16 cellular contexts compared by ENCODE assay signal in genomic region chr4:105496899-105497298, GRCh38. TPM values are rescaled to one million over a fixed set of nuclear protein-coding genes. Genes with fewer than 3 reads are reported as not detected.
A peak's percentile ranks its signal among the peaks of the same experiment; 100 is the strongest.
DNase-seq lines count a peak whose midpoint lies in the region; ATAC-seq and TF ChIP-seq lines count a peak whose summit lies in the region.
"Had no signal": no experiment of that assay in that cellular context is flagged by ENCODE, and none has a peak within 500 bp of the region (broad histone marks: within the 10 kb centered on the region; RNA-seq: fewer than 3 reads in every experiment).

No MANE protein-coding gene starts in this region.

- no peak overlapping the region for H3K4ac ChIP-seq in mesendoderm (ENCODE audit: low read depth, low read length)

- H3K18ac ChIP-seq in mesendoderm (ENCODE audit: low read length) = no peak overlapping the region

- H3K56ac ChIP-seq in mesendoderm (ENCODE audit: low read length) = no peak overlapping the region

- H3K9me3 Mint-ChIP-seq in activated T-helper 2 cell treated with anti-CD3 and anti-CD28 coated beads, Interferon-gamma antibody, Interleukin-2, Interleukin-4, amounts not matched to agents 10 μg/mL and 5 μg/mL and 100 μg/mL, durations not matched to agents 14 hours and 24 hours and 36 hours = peaks cover 3% of the 10 kb centered on the region
- H3K9me3 Mint-ChIP-seq: HFFc6 had no signal

- H2BK15ac ChIP-seq in mesendoderm (replicated peaks; ENCODE audit: low read depth) = no peak overlapping the region

- DNase-seq in NCI-H1092 treated with DMSO at 0.1 percent for 48 hours (lab: John Stamatoyannopoulos, UW) (peak; percentile 8), NCI-H1092 (lab: John Stamatoyannopoulos, UW) (no peak), astrocyte of the spinal cord (ENCODE audit: low read depth, low spot score) (no peak), mesendoderm (peak; percentile 18), NCI-H2081 (lab: John Stamatoyannopoulos, UW) (no peak)
- DNase-seq in activated T-helper 2 cell treated with anti-CD3 and anti-CD28 coated beads, Interferon-gamma antibody, Interleukin-2, Interleukin-4, amounts not matched to agents 10 μg/mL and 5 μg/mL and 100 μg/mL, durations not matched to agents 14 hours and 24 hours and 36 hours (ENCODE audit: low spot score) = no peak
- DNase-seq: COR-L47; HFFc6; NCI-H2227 treated with DMSO at 0.1 percent for 48 hours; stimulated activated CD4-positive, alpha-beta T cell treated with anti-CD3 and anti-CD28 coated beads, Interleukin-2, amount 100 ng/mL, for 24 hours had no signal

- no peak overlapping the region for H4K5ac ChIP-seq in mesendoderm (ENCODE audit: low read length)

- H3K4me2 ChIP-seq in KMS-11 (no peak overlapping the region), mesendoderm (ENCODE audit: low read length) (no peak overlapping the region)
- H3K4me2 ChIP-seq: A549 had no signal

- H2AK5ac ChIP-seq in mesendoderm (ENCODE audit: low read length) = no peak overlapping the region

- H3K79me2 ChIP-seq in KMS-11 (ENCODE audit: insufficient read depth, low read depth) (no peaks in the 10 kb centered on the region), mesendoderm (ENCODE audit: control insufficient read depth, insufficient read depth, low read length) (no peaks in the 10 kb centered on the region)

- H3K4me3 ChIP-seq in KMS-11 (IDR thresholded peaks at IDR 0.05; ENCODE audit: insufficient read depth, low read depth, low read length) (no peak overlapping the region), astrocyte of the spinal cord (ENCODE audit: low read depth, low read length) (no peak overlapping the region), mesendoderm (ENCODE audit: low read length) (no peak overlapping the region), gastroesophageal sphincter (no peak overlapping the region)
- H3K4me3 ChIP-seq: A549, prostate gland had no signal

- WGBS in mesendoderm (ENCODE audit: extremely low coverage, insufficient coverage, low lambda C conversion rate) = no CpG with 5 or more reads among the region's 2 CpGs
- WGBS in gastroesophageal sphincter (ENCODE audit: low coverage in 1 of 2), 2 donors = 16 to 28% methylated on average over 2 of the region's 2 CpGs

- intact Hi-C loops in activated T-helper 2 cell treated with anti-CD3 and anti-CD28 coated beads, Interferon-gamma antibody, Interleukin-2, Interleukin-4, amounts not matched to agents 10 μg/mL and 5 μg/mL and 100 μg/mL, durations not matched to agents 14 hours and 24 hours and 36 hours (cut with micrococcal nuclease) = no loop called here

- H3K27ac ChIP-seq in KMS-11 = no peak overlapping the region
- no peak overlapping the region for H3K27ac ChIP-seq in mesendoderm (ENCODE audit: low read depth, low read length)
- no peak overlapping the region for H3K27ac ChIP-seq in gastroesophageal sphincter
- H3K27ac ChIP-seq: A549, prostate gland, RWPE1 had no signal

- H3K27ac Mint-ChIP-seq in activated T-helper 2 cell treated with anti-CD3 and anti-CD28 coated beads, Interferon-gamma antibody, Interleukin-2, Interleukin-4, amounts not matched to agents 10 μg/mL and 5 μg/mL and 100 μg/mL, durations not matched to agents 14 hours and 24 hours and 36 hours = no peak overlapping the region
- H3K27ac Mint-ChIP-seq: activated naive CD8-positive, alpha-beta T cell; HFFc6 had no signal

- no peaks in the 10 kb centered on the region for H3K36me3 Mint-ChIP-seq in activated T-helper 2 cell treated with anti-CD3 and anti-CD28 coated beads, Interferon-gamma antibody, Interleukin-2, Interleukin-4, amounts not matched to agents 10 μg/mL and 5 μg/mL and 100 μg/mL, durations not matched to agents 14 hours and 24 hours and 36 hours (ENCODE audit: low read depth)
- H3K36me3 Mint-ChIP-seq: activated naive CD8-positive, alpha-beta T cell had no signal

- no peaks in the 10 kb centered on the region for H3K9me3 ChIP-seq in gastroesophageal sphincter
- H3K9me3 ChIP-seq: A549, prostate gland had no signal

- no peak overlapping the region for H3K23ac ChIP-seq in mesendoderm (ENCODE audit: low read length)

- peak; percentile 57 for TF ChIP-seq CTCF in KMS-11 (conservative IDR thresholded peaks at IDR 0.05; ENCODE audit: low read depth, low read length)
- peak; percentile 16 for TF ChIP-seq CTCF in astrocyte of the spinal cord (IDR thresholded peaks at IDR 0.05; ENCODE audit: low read depth, low read length)
- no peak for TF ChIP-seq CTCF in gastroesophageal sphincter (IDR thresholded peaks at IDR 0.05)

- no peak for TF ChIP-seq EP300 in gastroesophageal sphincter (IDR thresholded peaks at IDR 0.05)

- H3K27me3 Mint-ChIP-seq in activated T-helper 2 cell treated with anti-CD3 and anti-CD28 coated beads, Interferon-gamma antibody, Interleukin-2, Interleukin-4, amounts not matched to agents 10 μg/mL and 5 μg/mL and 100 μg/mL, durations not matched to agents 14 hours and 24 hours and 36 hours (ENCODE audit: low read depth) = peaks cover 3% of the 10 kb centered on the region

- H3K4me3 Mint-ChIP-seq in activated T-helper 2 cell treated with anti-CD3 and anti-CD28 coated beads, Interferon-gamma antibody, Interleukin-2, Interleukin-4, amounts not matched to agents 10 μg/mL and 5 μg/mL and 100 μg/mL, durations not matched to agents 14 hours and 24 hours and 36 hours (ENCODE audit: low read depth) = no peak overlapping the region
- H3K4me3 Mint-ChIP-seq: activated naive CD8-positive, alpha-beta T cell; HFFc6 had no signal

- H3K9ac ChIP-seq in KMS-11 (no peak overlapping the region), mesendoderm (ENCODE audit: low read length) (no peak overlapping the region)

- no peaks in the 10 kb centered on the region for H4K20me1 ChIP-seq in KMS-11 (ENCODE audit: insufficient read depth)

- H2BK5ac ChIP-seq in mesendoderm (ENCODE audit: low read length) = no peak overlapping the region

- H3K36me3 ChIP-seq in KMS-11 (ENCODE audit: insufficient read depth) (no peaks in the 10 kb centered on the region), mesendoderm (ENCODE audit: control insufficient read depth, insufficient read depth, low read length) (no peaks in the 10 kb centered on the region), gastroesophageal sphincter (no peaks in the 10 kb centered on the region)
- H3K36me3 ChIP-seq: prostate gland had no signal

- ATAC-seq in gastroesophageal sphincter = no peak
- ATAC-seq: A549 had no signal

- in situ Hi-C loops in astrocyte of the spinal cord (cut with HindIII; ENCODE audit: low sequenced_read_pairs) = no loop called here

- no peak overlapping the region for H2AFZ ChIP-seq in KMS-11 (ENCODE audit: low read depth)

- H4K8ac ChIP-seq in mesendoderm (ENCODE audit: low read depth, low read length) = no peak overlapping the region

- H3K27me3 ChIP-seq in KMS-11 (ENCODE audit: insufficient read depth, low read depth) = no peaks in the 10 kb centered on the region
- H3K27me3 ChIP-seq in mesendoderm (ENCODE audit: insufficient read depth, low read length, poor library complexity) = no peaks in the 10 kb centered on the region
- H3K27me3 ChIP-seq in gastroesophageal sphincter = no peaks in the 10 kb centered on the region

- no peak for TF ChIP-seq POLR2A in gastroesophageal sphincter (IDR thresholded peaks at IDR 0.05)

- no peaks in the 10 kb centered on the region for H3K4me1 ChIP-seq in KMS-11 (ENCODE audit: low read depth, poor library complexity, severe bottlenecking)
- H3K4me1 ChIP-seq in mesendoderm (ENCODE audit: control insufficient read depth, low read depth, low read length) = no peaks in the 10 kb centered on the region
- H3K4me1 ChIP-seq in gastroesophageal sphincter = no peaks in the 10 kb centered on the region
- H3K4me1 ChIP-seq: A549, prostate gland had no signal

- H3K4me1 Mint-ChIP-seq in activated T-helper 2 cell treated with anti-CD3 and anti-CD28 coated beads, Interferon-gamma antibody, Interleukin-2, Interleukin-4, amounts not matched to agents 10 μg/mL and 5 μg/mL and 100 μg/mL, durations not matched to agents 14 hours and 24 hours and 36 hours (ENCODE audit: low read depth) = no peaks in the 10 kb centered on the region

- no peaks in the 10 kb centered on the region for H3K79me1 ChIP-seq in mesendoderm (ENCODE audit: low read length)

- no peak overlapping the region for H2BK120ac ChIP-seq in mesendoderm (ENCODE audit: low read depth, low read length)

RNA-seq across cellular contexts. Expression of gene PPA2, which starts 23.0 kb away (rescaled TPM):
- 89.0 TPM for polyA plus RNA-seq in mesendoderm (2013, experiment 1 of 2)
- polyA plus RNA-seq in mesendoderm (2013, experiment 2 of 2) = 78.3 TPM
- total RNA-seq in activated T-helper 2 cell treated with anti-CD3 and anti-CD28 coated beads, Interferon-gamma antibody, Interleukin-2, Interleukin-4, amounts not matched to agents 10 μg/mL and 5 μg/mL and 100 μg/mL, durations not matched to agents 14 hours and 24 hours and 36 hours = 75.9 and 77.6 TPM in 2 replicates
- 100 to 1,000 TPM in 1 of 4 donors, 10 to 100 TPM in 3; 71.5 to 142 (median 73.0) TPM for total RNA-seq in gastroesophageal sphincter

RNA-seq across cellular contexts. Expression of gene ARHGEF38, which starts 55.5 kb away (rescaled TPM):
- polyA plus RNA-seq in mesendoderm (2013, experiment 1 of 2) = not detected
- not detected for polyA plus RNA-seq in mesendoderm (2013, experiment 2 of 2)
- not detected in 2 replicates for total RNA-seq in activated T-helper 2 cell treated with anti-CD3 and anti-CD28 coated beads, Interferon-gamma antibody, Interleukin-2, Interleukin-4, amounts not matched to agents 10 μg/mL and 5 μg/mL and 100 μg/mL, durations not matched to agents 14 hours and 24 hours and 36 hours
- under 1 TPM in 1 of 4 donors, not detected in 3; 0.25 TPM for total RNA-seq in gastroesophageal sphincter
- total RNA-seq: HFFc6 had no signal

Comparison
In these comparisons a context has a peak if more than half of its experiments do, and no peak if none do; other contexts are left out.
1. DNase-seq: peak in NCI-H1092 treated with DMSO at 0.1 percent for 48 hours (single experiment) and mesendoderm (single experiment); none in NCI-H1092 (single experiment), astrocyte of the spinal cord (single experiment), NCI-H2081 (0 of 2) and activated T-helper 2 cell treated with anti-CD3 and anti-CD28 coated beads, Interferon-gamma antibody, Interleukin-2, Interleukin-4, amounts not matched to agents 10 μg/mL and 5 μg/mL and 100 μg/mL, durations not matched to agents 14 hours and 24 hours and 36 hours (single experiment).
2. CTCF ChIP-seq: peak in KMS-11 (single experiment) and astrocyte of the spinal cord (single experiment); none in gastroesophageal sphincter (0 of 4).